ENCODE assay signal across 12 cellular contexts in genomic region chr3:129023909-129024308, GRCh38. TPM values are rescaled to one million over a fixed set of nuclear protein-coding genes. Genes with fewer than 3 reads are reported as not detected.
DNase-seq lines count a peak whose midpoint lies in the region; ATAC-seq, FAIRE-seq and TF ChIP-seq lines count a peak whose summit lies in the region.
"Had no signal": no experiment of that assay in that cellular context is flagged by ENCODE, and none has a peak within 500 bp of the region (broad histone marks: within the 10 kb centered on the region; RNA-seq: fewer than 3 reads in every experiment).

No MANE protein-coding gene starts in this region.

- CTCF ChIA-PET in BJ (lab: Yijun Ruan, JAX), result no interaction called here

- H3K36me3 ChIP-seq in BJ (ENCODE audit: control insufficient read depth, insufficient read depth, low read length), result no peaks in the 10 kb centered on the region
- no peaks in the 10 kb centered on the region for H3K36me3 ChIP-seq in RWPE2 (ENCODE audit: low read depth)
- H3K36me3 ChIP-seq in kidney (ENCODE audit: control insufficient read depth in 1 of 2, insufficient read depth in 2 of 2, low read length in 2 of 2), result no peaks in the 10 kb centered on the region

- FAIRE-seq in kidney (lab: Jason Lieb, UNC), result no peak
- FAIRE-seq: colon had no signal

- H3K4me1 ChIP-seq in RWPE2 (ENCODE audit: insufficient read depth, poor library complexity, severe bottlenecking), result peaks cover 11% of the 10 kb centered on the region
- peaks cover 5 to 8% of the 10 kb centered on the region in 2 donors for H3K4me1 ChIP-seq in kidney (ENCODE audit: control insufficient read depth in 1 of 2, insufficient read depth in 1 of 2, low read depth in 1 of 2, low read length in 2 of 2)

- DNase-seq in BJ (ENCODE audit: low read depth), result no peak
- DNase-seq in HCEC 1CT, result peak; percentile 25
- DNase-seq in RWPE2 (ENCODE audit: low spot score), result no peak
- DNase-seq in kidney, result no peak
- no peak for DNase-seq in GM13977 (ENCODE audit: low spot score)
- no peak for DNase-seq in epidermal melanocyte (ENCODE audit: insufficient read length, low spot score)
- DNase-seq: activated CD4-positive, alpha-beta T cell treated with anti-CD3 and anti-CD28 coated beads for 48 hours; left ventricle myocardium superior; NCI-H1930 had no signal

- 0 out of 3 replicates have a peak, but pooled peaks have one; percentile 30 for ATAC-seq in RWPE2 (ENCODE audit: low read depth)
- ATAC-seq in GM18870 (IDR thresholded peaks at IDR 0.05; ENCODE audit: unreplicated experiment), result no peak
- ATAC-seq in HG03520 (IDR thresholded peaks at IDR 0.05; ENCODE audit: unreplicated experiment), result no peak
- ATAC-seq: left ventricle myocardium superior had no signal

- intact Hi-C loops in kidney (cut with DNase I), result no loop called here

- H3K27me3 ChIP-seq in BJ (ENCODE audit: control insufficient read depth, insufficient read depth, low read length), result peaks cover 34% of the 10 kb centered on the region
- no peaks in the 10 kb centered on the region for H3K27me3 ChIP-seq in RWPE2 (ENCODE audit: insufficient read depth, poor library complexity, severe bottlenecking)

- POLR2A ChIA-PET in BJ (lab: Charles Lee), result no interaction called here

- TF ChIP-seq CTCF in BJ (IDR thresholded peaks at IDR 0.05; ENCODE audit: insufficient read depth, low read depth, low read length) (0 out of 2 replicates have a peak, but pooled peaks have one; percentile 11), RWPE2 (IDR thresholded peaks at IDR 0.05; ENCODE audit: poor library complexity, severe bottlenecking) (peak; percentile 43), kidney (IDR thresholded peaks at IDR 0.05; ENCODE audit: borderline replicate concordance, extremely low read depth, insufficient read depth) (peak; percentile 18), GM13977 (IDR thresholded peaks at IDR 0.05; ENCODE audit: extremely low read depth, insufficient read depth, missing control alignments) (no peak)

- H3K9ac ChIP-seq in kidney (ENCODE audit: low read length in 2 of 2), result no peak overlapping the region

- H3K9me3 ChIP-seq in RWPE2 (ENCODE audit: severe bottlenecking) (no peaks in the 10 kb centered on the region), kidney (ENCODE audit: control insufficient read depth in 1 of 2, low read length in 2 of 2) (no peaks in the 10 kb centered on the region)

- H3K27ac ChIP-seq in RWPE2 (ENCODE audit: poor library complexity, severe bottlenecking), result no peak overlapping the region
- H3K27ac ChIP-seq in kidney (ENCODE audit: low read depth in 2 of 2, low read length in 2 of 2), result no peak overlapping the region

- no peak overlapping the region for H3K4me3 ChIP-seq in BJ (ENCODE audit: low read depth, low read length)
- H3K4me3 ChIP-seq in RWPE2 (ENCODE audit: severe bottlenecking), result no peak overlapping the region
- no peak overlapping the region for H3K4me3 ChIP-seq in kidney (ENCODE audit: low read length in 2 of 2)

- in situ Hi-C loops in GM13977 (cut with MboI; ENCODE audit: low pct_unique_long_range_greater_than_20kb, low sequenced_read_pairs, unreplicated experiment), result no loop called here

RNA-seq across cellular contexts. Expression of gene EFCC1, which starts 22.8 kb away (rescaled TPM):
- polyA plus RNA-seq in BJ (2011; rRNA removed), result not detected in 2 replicates
- polyA minus RNA-seq in BJ (2011; rRNA and poly(A)+ RNA removed), result not detected in 2 replicates
- 3.7 TPM for total RNA-seq in kidney
- polyA plus RNA-seq in kidney (ENCODE audit: insufficient read depth, low read depth, low replicate concordance), result 2.4 TPM

RNA-seq across cellular contexts. Expression of gene CFAP92, which starts 30.0 kb away (rescaled TPM):
- not detected in 2 replicates for polyA plus RNA-seq in BJ (2011; rRNA removed)
- polyA minus RNA-seq in BJ (2011; rRNA and poly(A)+ RNA removed), result 0.09 TPM in 1 of 2 replicates, not detected in the other
- 0.60 TPM for total RNA-seq in kidney
- polyA plus RNA-seq in kidney (ENCODE audit: insufficient read depth, low read depth, low replicate concordance), result 0.56 TPM

RNA-seq across cellular contexts. Expression of gene GP9, which starts 36.7 kb away (rescaled TPM):
- not detected in 2 replicates for polyA plus RNA-seq in BJ (2011; rRNA removed)
- not detected in 2 replicates for polyA minus RNA-seq in BJ (2011; rRNA and poly(A)+ RNA removed)
- not detected for total RNA-seq in kidney
- 0.49 TPM for polyA plus RNA-seq in kidney (ENCODE audit: insufficient read depth, low read depth, low replicate concordance)
- total RNA-seq: left ventricle myocardium superior had no signal
